In the genomic region with DNA sequence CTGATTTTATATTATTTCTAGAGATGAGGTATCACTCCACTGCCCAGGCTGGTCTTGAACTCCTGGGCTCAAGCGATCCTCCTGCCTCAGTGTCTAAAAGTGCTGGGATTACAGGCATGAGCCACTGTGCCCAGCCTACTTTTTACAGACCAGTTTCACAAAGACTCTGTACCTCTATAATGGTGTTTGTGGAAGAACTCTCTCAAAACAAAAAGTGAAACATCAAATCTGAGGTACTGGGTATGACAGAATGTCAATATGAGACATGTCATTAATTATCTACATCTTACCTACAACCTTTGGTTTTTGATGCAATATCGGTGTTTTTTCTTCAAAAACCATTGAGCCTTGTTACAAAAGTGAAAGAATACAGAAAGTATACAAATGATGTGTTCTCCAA, we compare ENCODE assay signal across 20 cellular contexts.
"Had no signal": no experiment of that assay in that cellular context is flagged by ENCODE, and none has a peak within 500 bp of the region (broad histone marks: within the 10 kb centered on the region; RNA-seq: fewer than 3 reads in every experiment).

No MANE protein-coding gene starts in this region.

- H3K9me3 ChIP-seq: left ventricle myocardium inferior, mucosa of descending colon, sigmoid colon, thoracic aorta had no signal

- H3K4me1 ChIP-seq: left ventricle myocardium inferior, parathyroid adenoma, sigmoid colon had no signal

- H3K4me3 ChIP-seq: cardiac muscle cell, left ventricle myocardium inferior, mucosa of descending colon, sigmoid colon, thoracic aorta had no signal

- H3K9ac ChIP-seq: parathyroid adenoma had no signal

- H3K27ac ChIP-seq: cardiac muscle cell, left ventricle myocardium inferior, parathyroid adenoma, sigmoid colon, thoracic aorta had no signal

- H3K36me3 ChIP-seq: cardiac muscle cell, left ventricle myocardium inferior, thoracic aorta had no signal

- H2AFZ ChIP-seq: parathyroid adenoma had no signal

- DNase-seq: activated B cell treated with CpG ODN at 0.5 μM for 24 hours; activated CD4-positive, alpha-beta T cell treated with anti-CD3 and anti-CD28 coated beads for 48 hours; activated CD8-positive, alpha-beta memory T cell treated with anti-CD3 and anti-CD28 coated beads, Interleukin-2, amount 50 U/mL, for 4 hours; activated CD8-positive, alpha-beta T cell treated with anti-CD3 and anti-CD28 coated beads, Interleukin-2, amount 10 ng/mL, durations not matched to agents 7 days and 5 days; activated gamma-delta T cell; activated T-cell treated with anti-CD3 and anti-CD28 coated beads, Interleukin-2, amount 50 U/mL, for 48 hours; hypothalamus; kidney; left ventricle myocardium inferior; mucosa of descending colon; naive thymus-derived CD8-positive, alpha-beta T cell; sigmoid colon; stimulated activated CD4-positive, alpha-beta T cell treated with anti-CD3 and anti-CD28 coated beads, Interleukin-12 subunit alpha, Interleukin-12 subunit beta, amount 100 ng/mL, for 4 hours; stimulated activated CD4-positive, alpha-beta T cell treated with anti-CD3 and anti-CD28 coated beads, Interleukin-2, amount 100 ng/mL, for 24 hours had no signal

- ATAC-seq: activated CD8-positive, alpha-beta T cell treated with anti-CD3 and anti-CD28 coated beads, Interleukin-2, amount 10 ng/mL, durations not matched to agents 7 days and 5 days; activated naive CD4-positive, alpha-beta T cell treated with anti-CD3 and anti-CD28 coated beads, Interleukin-2, amount 50 U/mL, for 72 hours; esophagus mucosa; mucosa of descending colon; naive thymus-derived CD8-positive, alpha-beta T cell; stimulated activated effector memory CD8-positive, alpha-beta T cell treated with anti-CD3 and anti-CD28 coated beads, Interleukin-12 subunit alpha, Interleukin-12 subunit beta, amount 100 ng/mL, for 72 hours had no signal

- H3K79me2 ChIP-seq: parathyroid adenoma had no signal

- H3K27me3 ChIP-seq: cardiac muscle cell, sigmoid colon had no signal
